ENCODE assay signal across 26 cellular contexts in the genomic region with DNA sequence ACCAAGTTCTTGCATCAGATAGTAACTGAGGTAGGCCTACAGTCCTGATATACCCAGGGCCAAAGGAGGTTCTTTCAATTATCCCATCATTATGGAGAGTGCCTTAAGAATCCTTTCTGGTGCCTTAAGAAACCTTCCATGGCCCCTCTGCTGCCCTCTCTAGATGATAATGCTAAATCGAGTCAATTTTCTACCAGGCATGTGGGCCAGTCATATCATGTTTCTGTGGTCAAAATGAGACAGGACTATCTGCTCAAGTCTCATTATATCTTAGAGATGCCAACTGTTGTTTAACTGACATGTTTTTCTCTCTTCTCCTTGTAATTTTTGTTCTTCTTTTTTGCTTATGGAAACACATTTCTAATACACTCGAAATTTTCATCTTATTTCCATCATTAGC.
"Had no signal": no experiment of that assay in that cellular context is flagged by ENCODE, and none has a peak within 500 bp of the region (broad histone marks: within the 10 kb centered on the region; RNA-seq: fewer than 3 reads in every experiment).

No MANE protein-coding gene starts in this region.

- H3K27ac ChIP-seq: adrenal gland, ascending aorta, brain microvascular endothelial cell, hepatocyte, left lung, neural progenitor cell, testis had no signal

- H3K4me2 ChIP-seq: hepatocyte, neural progenitor cell, smooth muscle cell had no signal

- H3K36me3 ChIP-seq: adrenal gland, ascending aorta, brain microvascular endothelial cell, left lung, neural progenitor cell had no signal

- H3K9me3 ChIP-seq: adrenal gland, ascending aorta, left lung, testis had no signal

- H2AFZ ChIP-seq: hepatocyte, neural progenitor cell had no signal

- DNase-seq: activated CD4-positive, alpha-beta T cell treated with anti-CD3 and anti-CD28 coated beads for 1 hour; activated CD4-positive, alpha-beta T cell treated with anti-CD3 and anti-CD28 coated beads, Interleukin-2, amount 50 U/mL, for 1 hour; activated CD8-positive, alpha-beta T cell treated with anti-CD3 and anti-CD28 coated beads, Interleukin-2, amount 10 ng/mL, durations not matched to agents 7 days and 5 days; activated gamma-delta T cell; adrenal gland; brain microvascular endothelial cell; central memory CD4-positive, alpha-beta T cell; dermis blood vessel endothelial cell; effector CD8-positive, alpha-beta T cell; erythroblast; foreskin fibroblast; kidney glomerular epithelial cell; left lung; naive thymus-derived CD8-positive, alpha-beta T cell; posterior cingulate gyrus; stimulated activated CD4-positive, alpha-beta T cell treated with anti-CD3 and anti-CD28 coated beads, Interleukin-15, amount 100 ng/mL, for 24 hours; stimulated activated naive B cell treated with anti-CD40 and anti-IgM and Interleukin-4, amounts not matched to agents 10 μg/mL and 1 μg/mL and 100 μg/mL, for 72 hours; testis; trophoblast cell had no signal

- H3K27me3 ChIP-seq: adrenal gland, ascending aorta, brain microvascular endothelial cell, hepatocyte, left lung, neural progenitor cell, testis had no signal

- H3K79me2 ChIP-seq: hepatocyte had no signal

- ATAC-seq: activated CD8-positive, alpha-beta T cell treated with anti-CD3 and anti-CD28 coated beads, Interleukin-2, amount 10 ng/mL, durations not matched to agents 7 days and 5 days; activated naive CD4-positive, alpha-beta T cell treated with anti-CD3 and anti-CD28 coated beads, Interleukin-2, amount 50 U/mL, for 72 hours; left lung; naive thymus-derived CD8-positive, alpha-beta T cell; sciatic nerve; stimulated activated naive B cell treated with anti-CD40 and anti-IgM and Interleukin-4, amounts not matched to agents 10 μg/mL and 1 μg/mL and 100 μg/mL, for 72 hours had no signal

- H3K4me1 ChIP-seq: adrenal gland, left lung, neural progenitor cell, testis had no signal

- H3K4me3 ChIP-seq: adrenal gland, ascending aorta, hepatocyte, left lung, lung, neural progenitor cell, smooth muscle cell, testis had no signal

- H3K9ac ChIP-seq: neural progenitor cell had no signal
